10 cellular contexts compared by ENCODE assay signal in the genomic region with DNA sequence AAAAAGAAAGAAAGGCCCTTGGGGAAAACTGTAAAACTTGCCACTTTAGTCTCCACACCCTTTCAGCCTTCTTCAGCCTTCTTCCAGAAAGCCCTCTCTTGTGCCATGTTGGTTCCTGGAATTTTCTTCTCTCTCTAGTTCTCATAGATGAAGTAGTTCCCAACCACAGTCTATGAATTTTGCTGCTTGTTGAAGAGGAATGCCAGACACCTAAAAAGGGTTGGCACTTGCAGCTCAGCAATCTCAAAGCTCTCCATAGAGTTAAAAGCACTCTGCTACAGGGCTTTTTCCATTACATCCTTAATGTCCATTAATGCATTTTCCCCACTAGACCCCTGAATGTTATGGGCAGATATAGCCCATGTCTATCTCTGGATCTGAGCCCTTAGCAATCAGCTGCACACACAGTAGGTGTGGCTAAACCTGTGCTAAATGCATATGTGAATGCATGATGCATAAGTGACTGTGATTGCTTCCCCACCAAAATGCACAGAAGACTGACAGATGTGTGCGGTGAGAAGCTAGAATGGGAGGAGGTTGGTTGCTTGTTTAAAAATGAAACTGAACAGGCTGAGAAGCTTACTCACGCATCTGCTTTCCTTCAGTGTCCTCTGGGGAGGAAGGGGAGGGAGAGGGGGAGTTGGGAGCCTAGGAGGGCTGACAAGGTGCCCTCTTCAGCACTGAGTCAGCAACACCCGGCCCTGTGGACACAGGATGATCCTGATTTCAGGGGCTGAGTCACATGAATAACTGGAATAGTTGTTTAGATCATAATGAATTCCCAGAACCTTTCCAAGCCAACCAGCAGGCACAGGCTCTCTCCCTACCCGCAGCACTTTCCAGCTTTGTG.
DNase-seq lines count a peak whose midpoint lies in the region; ATAC-seq and TF ChIP-seq lines count a peak whose summit lies in the region.
"Had no signal": no experiment of that assay in that cellular context is flagged by ENCODE, and none has a peak within 500 bp of the region (broad histone marks: within the 10 kb centered on the region; RNA-seq: fewer than 3 reads in every experiment).

No MANE protein-coding gene starts in this region.

- H3K27ac Mint-ChIP-seq in mesothelial cell of epicardium = peak overlapping the region; percentile 70

- WGBS in urinary bladder = 12% methylated on average over 4 of the region's 4 CpGs

- peaks cover 24% of the 10 kb centered on the region for H3K4me1 Mint-ChIP-seq in mesothelial cell of epicardium

- TF ChIP-seq CTCF in PC-3 (conservative IDR thresholded peaks at IDR 0.05; ENCODE audit: low read depth, low read length) (no peak), mesothelial cell of epicardium (IDR thresholded peaks at IDR 0.05; ENCODE audit: unreplicated experiment) (no peak)

- intact Hi-C loops in PC-3 (cut with micrococcal nuclease) = no loop called here

- H3K36me3 ChIP-seq in PC-3 (ENCODE audit: low read depth, low read length) = no peaks in the 10 kb centered on the region
- H3K36me3 ChIP-seq in urinary bladder (ENCODE audit: insufficient read depth) = no peaks in the 10 kb centered on the region

- no peaks in the 10 kb centered on the region for H4K20me1 ChIP-seq in PC-3 (ENCODE audit: low read length)

- H3K36me3 Mint-ChIP-seq in mesothelial cell of epicardium = no peaks in the 10 kb centered on the region
- H3K36me3 Mint-ChIP-seq: immature natural killer cell had no signal

- H3K4me1 ChIP-seq in PC-3 (ENCODE audit: insufficient read depth, low read length) (peaks cover 43% of the 10 kb centered on the region), urinary bladder (ENCODE audit: insufficient read depth) (no peaks in the 10 kb centered on the region)

- H3K9ac ChIP-seq in PC-3 (ENCODE audit: low read length) = peak overlapping the region; percentile 29

- peak; percentile 68 for ATAC-seq in GM18511 (IDR thresholded peaks at IDR 0.05; ENCODE audit: unreplicated experiment)
- peak; percentile 72 for ATAC-seq in HG02938 (IDR thresholded peaks at IDR 0.05; ENCODE audit: unreplicated experiment)
- ATAC-seq in PC-3 = peak; percentile 88

- peak overlapping the region; percentile 81 for H3K4me2 ChIP-seq in PC-3 (ENCODE audit: low read length)

- peaks cover 4% of the 10 kb centered on the region; the same call in 1 of the 2 replicates for H3K79me2 ChIP-seq in PC-3 (ENCODE audit: low read length)

- in situ Hi-C loops in ACHN (cut with HindIII; ENCODE audit: low pct_ligation_motif_present, low pct_unique_long_range_greater_than_20kb, low sequenced_read_pairs) = no loop called here

- H2AFZ ChIP-seq in PC-3 (ENCODE audit: low read length) = peak overlapping the region; percentile 42

- peaks cover 2% of the 10 kb centered on the region for H3K27me3 Mint-ChIP-seq in mesothelial cell of epicardium (ENCODE audit: low read depth)

- no TSS peak for BruUV-seq in PC-3 (replicated peaks; lab: Mats Ljungman, UMichigan)

- no peaks in the 10 kb centered on the region for H3K9me2 ChIP-seq in PC-3 (replicated peaks; ENCODE audit: low read length)

- no peaks in the 10 kb centered on the region for H3K27me3 ChIP-seq in PC-3 (ENCODE audit: low read length)

- H3K9me3 ChIP-seq in PC-3 (ENCODE audit: low read length) = no peaks in the 10 kb centered on the region

- POLR2A ChIA-PET in PC-3 (lab: Charles Lee; ENCODE audit: unreplicated experiment) = no interaction called here

- DNase-seq in ACHN (peak; percentile 98), PC-3 (peak; percentile 98), dermis blood vessel endothelial cell (peak; percentile 92), mesothelial cell of epicardium (ENCODE audit: low spot score in 2 of 2, unreplicated experiment in 2 of 2) (no peak), DMS153 treated with DMSO at 0.1 percent for 48 hours (lab: John Stamatoyannopoulos, UW; ENCODE audit: unreplicated experiment) (no peak)

- H3K4me3 ChIP-seq in PC-3 (ENCODE audit: low read length) (peak overlapping the region; percentile 57), urinary bladder (ENCODE audit: low read depth, low read length) (no peak overlapping the region)

- H3K4me3 Mint-ChIP-seq in mesothelial cell of epicardium = no peak overlapping the region

- CTCF ChIA-PET in PC-3 (lab: Charles Lee) = interaction anchor here (1.0 to 1.2 kb wide), 2 partner anchors 335 to 609 kb away, joined by 3 read pairs; no protein-coding TSS in a partner anchor

- H3K27ac ChIP-seq in PC-3 (ENCODE audit: low read length) (peak overlapping the region; percentile 75), urinary bladder (ENCODE audit: low read depth) (peak overlapping the region; percentile 38)
- H3K27ac ChIP-seq: HL-60 had no signal

- no peaks in the 10 kb centered on the region for H3K9me3 Mint-ChIP-seq in mesothelial cell of epicardium
- H3K9me3 Mint-ChIP-seq: immature natural killer cell had no signal

- peaks cover 9% of the 10 kb centered on the region for H3F3A ChIP-seq in PC-3 (ENCODE audit: low read length, unreplicated experiment)

Comparison
In these comparisons a context has a peak if more than half of its experiments do, and no peak if none do; other contexts are left out.
1. DNase-seq: peak in ACHN (single experiment), PC-3 (single experiment) and dermis blood vessel endothelial cell (single experiment); none in mesothelial cell of epicardium (0 of 2) and DMS153 treated with DMSO at 0.1 percent for 48 hours (single experiment).
2. Peak in every context shown above with its lines, with median percentiles within 50 percentile points of each other: ATAC-seq.